Comparison of ENCODE assay signal across 26 cellular contexts in the genomic region with DNA sequence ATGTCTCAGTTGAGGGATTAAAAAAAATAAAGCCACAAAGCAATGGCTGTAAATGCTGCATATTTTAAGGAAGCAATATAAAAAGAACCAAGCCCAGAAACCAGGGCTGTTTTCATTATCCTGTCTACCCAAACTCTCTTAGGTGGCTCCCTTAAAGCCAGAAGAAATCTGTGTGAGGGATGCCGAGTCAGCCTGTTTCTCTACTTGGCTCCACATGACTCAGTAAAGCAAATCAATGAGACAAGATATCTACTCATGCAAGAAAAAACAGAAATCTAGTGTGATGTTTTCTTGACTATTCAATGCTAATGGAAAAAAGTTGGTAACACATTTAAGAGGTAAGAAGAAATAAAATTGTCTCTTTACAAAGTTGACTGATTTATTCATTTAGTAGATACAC.
A peak's percentile ranks its signal among the peaks of the same experiment; 100 is the strongest.
DNase-seq lines count a peak whose midpoint lies in the region; ATAC-seq and TF ChIP-seq lines count a peak whose summit lies in the region.
"Had no signal": no experiment of that assay in that cellular context is flagged by ENCODE, and none has a peak within 500 bp of the region (broad histone marks: within the 10 kb centered on the region; RNA-seq: fewer than 3 reads in every experiment).

No MANE protein-coding gene starts in this region.

- no peaks in the 10 kb centered on the region for H3K36me3 Mint-ChIP-seq in WTC11
- H3K36me3 Mint-ChIP-seq in T-helper 17 cell (ENCODE audit: low read depth) = no peaks in the 10 kb centered on the region
- H3K36me3 Mint-ChIP-seq: activated naive CD4-positive, alpha-beta T cell treated with anti-CD3 and anti-CD28 coated beads, Interleukin-2, amount 50 U/mL, for 72 hours; brain; immature natural killer cell had no signal

- no peaks in the 10 kb centered on the region for H3K79me2 ChIP-seq in mammary epithelial cell (ENCODE audit: insufficient read depth, low read length)

- H3K27ac ChIP-seq in mammary epithelial cell (ENCODE audit: insufficient read depth, low read depth, low read length) (no peak overlapping the region), breast epithelium (no peak overlapping the region)
- H3K27ac ChIP-seq: BLaER1, coronary artery, RWPE1, spleen, stomach had no signal

- DNase-seq in mammary epithelial cell (peak; percentile 26), breast epithelium (ENCODE audit: low spot score in 2 of 2) (no peak), WTC11 (ENCODE audit: low spot score) (no peak), fibroblast of mammary gland (ENCODE audit: low read depth) (peak; percentile 16), T-helper 17 cell (no peak), NCI-H1092 treated with DMSO at 0.1 percent for 48 hours (lab: John Stamatoyannopoulos, UW) (no peak), DMS53 treated with DMSO at 0.1 percent for 48 hours (lab: John Stamatoyannopoulos, UW; ENCODE audit: unreplicated experiment) (no peak)
- DNase-seq: 8988T; activated CD4-positive, alpha-beta T cell treated with anti-CD3 and anti-CD28 coated beads for 1 hour; Calu3; GOT3; immature natural killer cell; Karpas-422; NCI-H1092; NCI-H2107; NCI-H510A; retina; spleen; stomach had no signal

- no peak overlapping the region for H3K4me3 ChIP-seq in mammary epithelial cell (replicated peaks in 1 of 3; ENCODE audit: insufficient read depth in 1 of 3, low read depth in 2 of 3, low read length in 3 of 3)
- no peak overlapping the region for H3K4me3 ChIP-seq in breast epithelium
- H3K4me3 ChIP-seq in fibroblast of mammary gland (ENCODE audit: control insufficient read depth, low read depth, low read length) = no peak overlapping the region
- H3K4me3 ChIP-seq: BLaER1, coronary artery, lung, spleen, stomach had no signal

- no peaks in the 10 kb centered on the region for H3K27me3 ChIP-seq in mammary epithelial cell (ENCODE audit: insufficient read depth, low read length)
- H3K27me3 ChIP-seq in breast epithelium = no peaks in the 10 kb centered on the region
- H3K27me3 ChIP-seq: BLaER1, spleen, stomach had no signal

- H3K27ac Mint-ChIP-seq in WTC11 (no peak overlapping the region), T-helper 17 cell (no peak overlapping the region)
- H3K27ac Mint-ChIP-seq: activated naive CD4-positive, alpha-beta T cell treated with anti-CD3 and anti-CD28 coated beads, Interleukin-2, amount 50 U/mL, for 72 hours; brain had no signal

- no TSS peak for BruUV-seq in mammary epithelial cell (replicated peaks; lab: Mats Ljungman, UMichigan)

- 100% methylated on average over 1 of the region's 1 CpG for WGBS in mammary epithelial cell (ENCODE audit: low coverage, missing lambda C conversion rate)

- CTCF ChIA-PET in mammary epithelial cell (lab: Charles Lee; ENCODE audit: low non-redundant PET) (no interaction called here), WTC11 (lab: Charles Lee) (no interaction called here)

- H3K9ac ChIP-seq in mammary epithelial cell (ENCODE audit: insufficient read depth, low read length) = no peak overlapping the region
- H3K9ac ChIP-seq: BLaER1 had no signal

- TF ChIP-seq CTCF in mammary epithelial cell (conservative IDR thresholded peaks at IDR 0.05 in 1 of 2, IDR thresholded peaks at IDR 0.05 in 1 of 2; ENCODE audit: extremely low read depth in 1 of 2, insufficient read depth in 1 of 2, low read depth in 1 of 2, low read length in 2 of 2) (no peak), breast epithelium (IDR thresholded peaks at IDR 0.05) (no peak), WTC11 (IDR thresholded peaks at IDR 0.05) (no peak), fibroblast of mammary gland (conservative IDR thresholded peaks at IDR 0.05; ENCODE audit: control insufficient read depth, insufficient read depth, low read depth, low read length) (no peak)

- no peaks in the 10 kb centered on the region for H3K27me3 Mint-ChIP-seq in WTC11 (ENCODE audit: low read depth)
- no peaks in the 10 kb centered on the region for H3K27me3 Mint-ChIP-seq in T-helper 17 cell
- H3K27me3 Mint-ChIP-seq: brain had no signal

- peaks cover 3% of the 10 kb centered on the region for H3K4me1 Mint-ChIP-seq in WTC11
- peaks cover 13% of the 10 kb centered on the region for H3K4me1 Mint-ChIP-seq in T-helper 17 cell

- peak; percentile 39; the same call in 1 of the 2 replicates for ATAC-seq in WTC11
- ATAC-seq in GM18498 (IDR thresholded peaks at IDR 0.05; ENCODE audit: unreplicated experiment) = no peak
- ATAC-seq in T-helper 17 cell = no peak
- ATAC-seq: activated naive CD4-positive, alpha-beta T cell treated with anti-CD3 and anti-CD28 coated beads, Interleukin-2, amount 50 U/mL, for 72 hours had no signal

- H4K20me1 ChIP-seq in mammary epithelial cell (ENCODE audit: insufficient read depth, low read length) = no peaks in the 10 kb centered on the region
- H4K20me1 ChIP-seq: BLaER1 had no signal

- no peak overlapping the region for H3K4me3 Mint-ChIP-seq in WTC11
- no peak overlapping the region for H3K4me3 Mint-ChIP-seq in T-helper 17 cell
- H3K4me3 Mint-ChIP-seq: brain, immature natural killer cell had no signal

- POLR2A ChIA-PET in WTC11 (lab: Charles Lee) = no interaction called here

- dilution Hi-C loops in mammary epithelial cell (cut with HindIII; ENCODE audit: low sequenced_read_pairs) = no loop called here

- H3K36me3 ChIP-seq in mammary epithelial cell (ENCODE audit: insufficient read depth, low read length) (no peaks in the 10 kb centered on the region), breast epithelium (no peaks in the 10 kb centered on the region)
- H3K36me3 ChIP-seq: BLaER1, stomach had no signal

- H3K4me2 ChIP-seq in mammary epithelial cell (ENCODE audit: insufficient read depth, low read depth, low read length) = no peak overlapping the region
- H3K4me2 ChIP-seq: BLaER1 had no signal

- TF ChIP-seq POLR2A in breast epithelium (IDR thresholded peaks at IDR 0.05) = no peak

- intact Hi-C loops in mammary epithelial cell (cut with micrococcal nuclease) = no loop called here
- intact Hi-C loops in breast epithelium (cut with DNase I; ENCODE audit: low total_unique reads) = no loop called here

- no peaks in the 10 kb centered on the region for H3K9me3 Mint-ChIP-seq in WTC11
- H3K9me3 Mint-ChIP-seq: activated naive CD4-positive, alpha-beta T cell treated with anti-CD3 and anti-CD28 coated beads, Interleukin-2, amount 50 U/mL, for 72 hours; brain; immature natural killer cell had no signal

- in situ Hi-C loops in mammary epithelial cell (cut with MboI; ENCODE audit: low sequenced_read_pairs in 2 of 2) = no loop called here

- H3K4me1 ChIP-seq in mammary epithelial cell (ENCODE audit: insufficient read depth, low read length) = no peaks in the 10 kb centered on the region
- peaks cover 0 to 3% of the 10 kb centered on the region in 2 donors for H3K4me1 ChIP-seq in breast epithelium
- H3K4me1 ChIP-seq: BLaER1 had no signal

- no peak overlapping the region for H2AFZ ChIP-seq in mammary epithelial cell (ENCODE audit: low read depth, low read length)

- no peaks in the 10 kb centered on the region for H3K9me3 ChIP-seq in mammary epithelial cell (replicated peaks; ENCODE audit: insufficient read depth, low read length)
- H3K9me3 ChIP-seq in breast epithelium = no peaks in the 10 kb centered on the region
- H3K9me3 ChIP-seq in T-helper 17 cell (ENCODE audit: control insufficient read depth, low read length, poor library complexity, severe bottlenecking) = no peaks in the 10 kb centered on the region
- H3K9me3 ChIP-seq: BLaER1, spleen, stomach had no signal

TF ChIP-seq in WTC11, 78 proteins besides CTCF, POLR2A, EP300 and RAD21:
- TF ChIP-seq TCF7 (CRISPR knock-in tag; IDR thresholded peaks at IDR 0.05; ENCODE audit: low read depth) (no peak), ELF4 (CRISPR knock-in tag; IDR thresholded peaks at IDR 0.05; ENCODE audit: low read depth) (no peak), ZMAT4 (CRISPR knock-in tag; IDR thresholded peaks at IDR 0.05) (no peak), SOX15 (CRISPR knock-in tag; IDR thresholded peaks at IDR 0.05) (no peak), RELA (CRISPR knock-in tag; IDR thresholded peaks at IDR 0.05; ENCODE audit: borderline replicate concordance) (no peak)
- TF ChIP-seq, protein P1, sequence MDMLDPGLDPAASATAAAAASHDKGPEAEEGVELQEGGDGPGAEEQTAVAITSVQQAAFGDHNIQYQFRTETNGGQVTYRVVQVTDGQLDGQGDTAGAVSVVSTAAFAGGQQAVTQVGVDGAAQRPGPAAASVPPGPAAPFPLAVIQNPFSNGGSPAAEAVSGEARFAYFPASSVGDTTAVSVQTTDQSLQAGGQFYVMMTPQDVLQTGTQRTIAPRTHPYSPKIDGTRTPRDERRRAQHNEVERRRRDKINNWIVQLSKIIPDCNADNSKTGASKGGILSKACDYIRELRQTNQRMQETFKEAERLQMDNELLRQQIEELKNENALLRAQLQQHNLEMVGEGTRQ (CRISPR knock-in tag; IDR thresholded peaks at IDR 0.05) = no peak

Comparison
In these comparisons a context has a peak if more than half of its experiments do, and no peak if none do; other contexts are left out.
1. DNase-seq: peak in mammary epithelial cell (single experiment) and fibroblast of mammary gland (single experiment); none in breast epithelium (0 of 2), WTC11 (single experiment), T-helper 17 cell (0 of 3), NCI-H1092 treated with DMSO at 0.1 percent for 48 hours (single experiment) and DMS53 treated with DMSO at 0.1 percent for 48 hours (single experiment).